Comparison of ENCODE assay signal across 17 cellular contexts in the genomic region with DNA sequence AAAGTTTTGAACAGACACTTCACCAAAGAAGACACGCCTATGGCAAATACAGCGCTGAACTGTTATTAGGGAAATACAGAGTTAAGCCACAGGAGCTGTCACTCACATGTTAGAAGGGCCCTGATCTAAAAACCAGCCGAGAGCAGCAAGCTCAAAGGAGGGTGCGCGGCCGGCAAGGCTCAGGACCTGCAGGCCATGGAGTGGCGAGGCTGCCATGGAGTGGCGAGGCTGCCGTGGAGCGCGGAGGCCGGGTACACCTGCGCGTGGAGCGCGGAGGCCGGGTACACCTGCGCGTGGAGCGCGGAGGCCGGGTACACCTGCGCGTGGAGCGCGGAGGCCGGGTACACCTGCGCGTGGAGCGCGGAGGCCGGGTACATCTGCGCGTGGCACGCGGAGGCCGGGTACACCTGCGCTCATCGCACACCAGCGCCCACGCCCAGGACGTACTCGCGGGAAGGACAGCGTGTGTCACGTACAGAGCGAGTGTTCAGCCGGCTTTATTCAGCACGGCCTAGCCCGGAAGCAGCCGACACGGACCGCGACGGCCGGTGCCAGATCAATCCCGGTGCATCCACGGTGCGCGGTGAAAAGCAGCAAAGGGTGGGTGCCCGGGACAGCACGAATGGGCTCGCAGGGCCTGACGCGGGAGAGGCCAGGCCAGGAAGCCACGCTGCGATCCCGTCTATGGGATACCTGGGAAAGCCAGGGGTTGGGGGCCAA.
A peak's percentile ranks its signal among the peaks of the same experiment; 100 is the strongest.
DNase-seq lines count a peak whose midpoint lies in the region; ATAC-seq and TF ChIP-seq lines count a peak whose summit lies in the region.
"Had no signal": no experiment of that assay in that cellular context is flagged by ENCODE, and none has a peak within 500 bp of the region (broad histone marks: within the 10 kb centered on the region; RNA-seq: fewer than 3 reads in every experiment).

No MANE protein-coding gene starts in this region.

- no peak for TF ChIP-seq CTCF in osteoblast (IDR thresholded peaks at IDR 0.05; ENCODE audit: extremely low read depth, low read depth, low read length)

- no peaks in the 10 kb centered on the region for H3K36me3 Mint-ChIP-seq in activated CD4-positive, alpha-beta T cell treated with anti-CD3 and anti-CD28 coated beads for 36 hours (ENCODE audit: low read depth)

- H3K4me1 ChIP-seq in osteoblast (ENCODE audit: insufficient read depth, low read length), result no peaks in the 10 kb centered on the region
- H3K4me1 ChIP-seq: BE2C had no signal

- H3K4me2 ChIP-seq in osteoblast (ENCODE audit: insufficient read depth, low read length), result no peak overlapping the region

- POLR2A ChIA-PET in activated CD4-positive, alpha-beta T cell treated with anti-CD3 and anti-CD28 coated beads for 36 hours (lab: Charles Lee), result no interaction called here

- H4K20me1 ChIP-seq in osteoblast (ENCODE audit: insufficient read depth, low read length), result no peaks in the 10 kb centered on the region

- H3K9me3 Mint-ChIP-seq in activated CD4-positive, alpha-beta T cell treated with anti-CD3 and anti-CD28 coated beads for 36 hours (ENCODE audit: low read depth), result no peaks in the 10 kb centered on the region
- peaks cover 0 to 11% of the 10 kb centered on the region in 2 donors for H3K9me3 Mint-ChIP-seq in stimulated activated naive CD8-positive, alpha-beta T cell treated with anti-CD3 and anti-CD28 coated beads, Interleukin-15, amount 100 ng/mL, for 72 hours
- H3K9me3 Mint-ChIP-seq: CD4-positive, alpha-beta T cell had no signal

- no peaks in the 10 kb centered on the region for H3K9me3 ChIP-seq in osteoblast (ENCODE audit: low read depth, low read length)
- H3K9me3 ChIP-seq: BE2C had no signal

- CTCF ChIA-PET in activated CD4-positive, alpha-beta T cell treated with anti-CD3 and anti-CD28 coated beads for 36 hours (lab: Charles Lee), result no interaction called here

- H3K4me3 ChIP-seq in osteoblast (ENCODE audit: insufficient read depth, low read length), result no peak overlapping the region

- H3K79me2 ChIP-seq in osteoblast (ENCODE audit: insufficient read depth, low read length), result no peaks in the 10 kb centered on the region

- H3K27ac ChIP-seq in osteoblast (ENCODE audit: low read depth, low read length), result no peak overlapping the region

- no peaks in the 10 kb centered on the region for H3K27me3 Mint-ChIP-seq in activated CD4-positive, alpha-beta T cell treated with anti-CD3 and anti-CD28 coated beads for 36 hours
- H3K27me3 Mint-ChIP-seq in stimulated activated naive CD8-positive, alpha-beta T cell treated with anti-CD3 and anti-CD28 coated beads, Interleukin-15, amount 100 ng/mL, for 72 hours, result no peaks in the 10 kb centered on the region
- H3K27me3 Mint-ChIP-seq: CD4-positive, alpha-beta T cell had no signal

- no peak overlapping the region for H2AFZ ChIP-seq in osteoblast (ENCODE audit: low read length)

- intact Hi-C loops in activated CD4-positive, alpha-beta T cell treated with anti-CD3 and anti-CD28 coated beads for 36 hours (cut with DNase I, micrococcal nuclease), result no loop called here

- DNase-seq in activated CD4-positive, alpha-beta T cell treated with anti-CD3 and anti-CD28 coated beads for 36 hours, result peak; percentile 3
- no peak for DNase-seq in activated CD4-positive, alpha-beta T cell treated with anti-CD3 and anti-CD28 coated beads for 48 hours
- peak in 1 of 2 donors; percentile 5 for DNase-seq in stimulated activated naive CD8-positive, alpha-beta T cell treated with anti-CD3 and anti-CD28 coated beads, Interleukin-15, amount 100 ng/mL, for 72 hours
- no peak for DNase-seq in stimulated activated naive CD8-positive, alpha-beta T cell treated with anti-CD3 and anti-CD28 coated beads, Interleukin-15, Interleukin-2, amounts not matched to agents 100 U/mL and 50 U/mL, for 24 hours
- DNase-seq in osteoblast (ENCODE audit: insufficient read length, low spot score, missing footprints) (peak; percentile 23), NOMO-1 treated with dmso at 0.1 percent for 144 hours (lab: John Stamatoyannopoulos, UW; ENCODE audit: unreplicated experiment) (no peak)
- DNase-seq in stimulated activated CD8-positive, alpha-beta memory T cell treated with anti-CD3 and anti-CD28 coated beads, Interleukin-4, amount 100 ng/mL, for 48 hours, result no peak
- DNase-seq: 8988T; BE2C; CD4-positive, alpha-beta T cell; DMS53; HCEC 1CT; NCI-H1105; NCI-H1694; NCI-H510A treated with DMSO at 0.1 percent for 48 hours; NCI-H82 had no signal

- no peaks in the 10 kb centered on the region for H3K27me3 ChIP-seq in osteoblast (ENCODE audit: insufficient read depth, low read length)
- H3K27me3 ChIP-seq: BE2C had no signal

- H3K36me3 ChIP-seq in osteoblast (ENCODE audit: insufficient read depth, low read length), result no peaks in the 10 kb centered on the region
- H3K36me3 ChIP-seq: BE2C had no signal

- H3K4me3 Mint-ChIP-seq in activated CD4-positive, alpha-beta T cell treated with anti-CD3 and anti-CD28 coated beads for 36 hours, result no peak overlapping the region
- H3K4me3 Mint-ChIP-seq in stimulated activated naive CD8-positive, alpha-beta T cell treated with anti-CD3 and anti-CD28 coated beads, Interleukin-15, amount 100 ng/mL, for 72 hours, result no peak overlapping the region
- H3K4me3 Mint-ChIP-seq: CD4-positive, alpha-beta T cell had no signal

- ATAC-seq in activated CD4-positive, alpha-beta T cell treated with anti-CD3 and anti-CD28 coated beads for 36 hours, result no peak
- ATAC-seq in stimulated activated naive CD8-positive, alpha-beta T cell treated with anti-CD3 and anti-CD28 coated beads, Interleukin-15, amount 100 ng/mL, for 72 hours, result peak; percentile 54
- no peak for ATAC-seq in stimulated activated naive CD8-positive, alpha-beta T cell treated with anti-CD3 and anti-CD28 coated beads, Interleukin-15, Interleukin-2, amounts not matched to agents 100 U/mL and 50 U/mL, for 24 hours
- ATAC-seq in HG02678 (IDR thresholded peaks at IDR 0.05; ENCODE audit: unreplicated experiment), result no peak

- H3K27ac Mint-ChIP-seq in activated CD4-positive, alpha-beta T cell treated with anti-CD3 and anti-CD28 coated beads for 36 hours, result no peak overlapping the region
- H3K27ac Mint-ChIP-seq in stimulated activated naive CD8-positive, alpha-beta T cell treated with anti-CD3 and anti-CD28 coated beads, Interleukin-15, amount 100 ng/mL, for 72 hours, result no peak overlapping the region
- H3K27ac Mint-ChIP-seq: CD4-positive, alpha-beta T cell had no signal

- no peaks in the 10 kb centered on the region for H3K4me1 Mint-ChIP-seq in activated CD4-positive, alpha-beta T cell treated with anti-CD3 and anti-CD28 coated beads for 36 hours
- peaks cover 8% of the 10 kb centered on the region for H3K4me1 Mint-ChIP-seq in stimulated activated naive CD8-positive, alpha-beta T cell treated with anti-CD3 and anti-CD28 coated beads, Interleukin-15, amount 100 ng/mL, for 72 hours

Comparison
In these comparisons a context has a peak if more than half of its experiments do, and no peak if none do; other contexts are left out.
1. DNase-seq: peak in activated CD4-positive, alpha-beta T cell treated with anti-CD3 and anti-CD28 coated beads for 36 hours (single experiment) and osteoblast (single experiment); none in activated CD4-positive, alpha-beta T cell treated with anti-CD3 and anti-CD28 coated beads for 48 hours (single experiment), stimulated activated naive CD8-positive, alpha-beta T cell treated with anti-CD3 and anti-CD28 coated beads, Interleukin-15, Interleukin-2, amounts not matched to agents 100 U/mL and 50 U/mL, for 24 hours (single experiment), NOMO-1 treated with dmso at 0.1 percent for 144 hours (single experiment) and stimulated activated CD8-positive, alpha-beta memory T cell treated with anti-CD3 and anti-CD28 coated beads, Interleukin-4, amount 100 ng/mL, for 48 hours (single experiment).